ENCODE assay signal across 8 cellular contexts in genomic region chr10:128210215-128211063, GRCh38.
A peak's percentile ranks its signal among the peaks of the same experiment; 100 is the strongest.
DNase-seq lines count a peak whose midpoint lies in the region; ATAC-seq lines count a peak whose summit lies in the region.

No MANE protein-coding gene starts in this region.

- H3K27ac Mint-ChIP-seq in central memory CD8-positive, alpha-beta T cell (ENCODE audit: low read depth), result peak overlapping the region; percentile 57

- DNase-seq in DMS 273 (lab: John Stamatoyannopoulos, UW; ENCODE audit: unreplicated experiment) (peak; percentile 57), DMS 273 treated with DMSO at 0.1 percent for 48 hours (lab: John Stamatoyannopoulos, UW) (no peak), left colon (peak; percentile 57 to 73), NOMO-1 treated with DMSO at 0.1 percent for 48 hours (lab: John Stamatoyannopoulos, UW; ENCODE audit: unreplicated experiment) (no peak)
- peak; percentile 44 for DNase-seq in activated CD4-positive, CD25-positive, alpha-beta regulatory T cell treated with anti-CD3 and anti-CD28 coated beads, Interleukin-2, amount 50 U/mL, for 16 hours (ENCODE audit: low read depth, low spot score)
- DNase-seq in central memory CD8-positive, alpha-beta T cell (ENCODE audit: low spot score in 2 of 2), result peak; percentile 47 to 62
- peak; percentile 56 for DNase-seq in stimulated activated CD4-positive, alpha-beta T cell treated with anti-CD3 and anti-CD28 coated beads, Interleukin-2, amount 100 ng/mL, for 4 hours (ENCODE audit: low read depth)

- intact Hi-C loops in left colon (cut with DNase I, micrococcal nuclease), result no loop called here

- peak overlapping the region; percentile 79 for H3K4me3 Mint-ChIP-seq in central memory CD8-positive, alpha-beta T cell

- H3K4me1 Mint-ChIP-seq in central memory CD8-positive, alpha-beta T cell, result peaks cover 14% of the 10 kb centered on the region

- peaks cover 4% of the 10 kb centered on the region for H3K27me3 Mint-ChIP-seq in central memory CD8-positive, alpha-beta T cell

- H3K36me3 Mint-ChIP-seq in central memory CD8-positive, alpha-beta T cell (ENCODE audit: insufficient read depth), result peaks cover 10% of the 10 kb centered on the region

- peak; percentile 50 for ATAC-seq in HG03342 (IDR thresholded peaks at IDR 0.05; ENCODE audit: unreplicated experiment)
- ATAC-seq in central memory CD8-positive, alpha-beta T cell (replicated peaks; ENCODE audit: extremely low read depth, poor library complexity, severe bottlenecking), result peak; percentile 74
- peak; percentile 88 for ATAC-seq in left colon

- no peaks in the 10 kb centered on the region for H3K9me3 Mint-ChIP-seq in central memory CD8-positive, alpha-beta T cell

Comparison
In these comparisons a context has a peak if more than half of its experiments do, and no peak if none do; other contexts are left out.
1. DNase-seq: peak in DMS 273 (single experiment), activated CD4-positive, CD25-positive, alpha-beta regulatory T cell treated with anti-CD3 and anti-CD28 coated beads, Interleukin-2, amount 50 U/mL, for 16 hours (single experiment), central memory CD8-positive, alpha-beta T cell (2 of 2), left colon (2 of 2) and stimulated activated CD4-positive, alpha-beta T cell treated with anti-CD3 and anti-CD28 coated beads, Interleukin-2, amount 100 ng/mL, for 4 hours (single experiment); none in DMS 273 treated with DMSO at 0.1 percent for 48 hours (single experiment) and NOMO-1 treated with DMSO at 0.1 percent for 48 hours (single experiment).
2. Peak in every context shown above with its lines, with median percentiles within 50 percentile points of each other: ATAC-seq.